In the genomic region with DNA sequence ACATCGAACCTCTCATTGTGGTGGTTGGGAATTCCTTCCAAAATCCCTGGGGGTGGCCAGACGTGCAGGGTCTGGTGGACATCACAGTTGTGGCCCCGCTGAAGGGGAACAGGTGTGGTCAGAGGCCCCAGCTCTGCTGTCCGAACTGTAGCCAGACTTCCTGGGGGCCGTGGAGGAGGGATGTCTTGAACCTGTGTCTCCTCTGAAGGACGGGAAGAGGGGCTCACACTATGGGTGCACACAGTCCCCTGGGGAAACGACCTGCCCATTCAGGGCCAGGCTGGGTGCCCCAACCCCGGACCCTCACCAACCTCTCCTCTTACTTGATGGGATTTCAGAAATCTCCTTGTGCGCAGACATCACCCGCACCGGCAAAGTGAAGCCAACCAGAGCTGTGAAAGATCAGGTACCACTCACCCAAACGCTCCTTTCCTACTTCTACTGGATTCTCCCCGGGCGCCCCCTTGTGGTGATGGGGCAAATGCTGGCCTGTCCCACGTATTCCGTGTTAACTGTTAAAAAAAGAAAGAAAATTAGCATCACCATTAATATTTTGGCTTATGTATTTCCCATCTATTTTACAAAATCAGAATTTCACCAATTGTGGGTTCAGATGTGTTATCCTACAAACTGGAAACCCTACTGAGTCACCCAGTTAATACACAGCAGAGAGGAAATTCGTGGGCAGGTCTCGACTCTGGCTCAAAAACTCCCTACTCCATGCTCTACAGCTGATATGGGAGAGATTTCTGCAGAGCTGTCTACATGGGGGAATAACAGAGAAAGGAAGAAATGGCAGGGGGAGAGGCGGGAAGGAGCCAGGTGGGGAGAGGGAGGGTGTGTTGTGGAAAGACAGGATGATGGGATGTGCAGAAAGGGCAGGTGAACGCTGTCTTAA, we compare ENCODE assay signal across 8 cellular contexts. TPM values are rescaled to one million over a fixed set of nuclear protein-coding genes. Genes with fewer than 3 reads are reported as not detected.
DNase-seq lines count a peak whose midpoint lies in the region; ATAC-seq, FAIRE-seq and TF ChIP-seq lines count a peak whose summit lies in the region.

No MANE protein-coding gene starts in this region.

- no peak overlapping the region for H4K8ac ChIP-seq in mesenchymal stem cell (ENCODE audit: low read length)

- CTCF ChIA-PET in A549 (lab: Yijun Ruan, JAX): interaction anchor here (0.6 to 8.0 kb wide), 48 partner anchors 9 to 279 kb away, joined by 3 to 52 read pairs (median 4); partner anchors contain the start of genes PADI2 and PADI3

- no peak overlapping the region for H3K4me2 ChIP-seq in A549
- no peak overlapping the region for H3K4me2 ChIP-seq in mesenchymal stem cell (ENCODE audit: low read length, poor library complexity, severe bottlenecking)

- peak; percentile 76 for TF ChIP-seq CTCF in A549 (IDR thresholded peaks at IDR 0.05)

- peak overlapping the region; percentile 23 to 79; a peak in 5 of 6 replicates for H3K27ac ChIP-seq in A549
- H3K27ac ChIP-seq in mesenchymal stem cell (ENCODE audit: low read length, poor library complexity, severe bottlenecking): no peak overlapping the region

- H3K27me3 ChIP-seq in mesenchymal stem cell (ENCODE audit: control insufficient read depth in 1 of 2, insufficient read depth in 1 of 2, low read length in 2 of 2): peaks cover 1 to 66% of the 10 kb centered on the region in 2 experiments

- FAIRE-seq in A549 (lab: Jason Lieb, UNC) (no peak), GM12892 (lab: Jason Lieb, UNC) (peak; percentile 90)

- no peak overlapping the region for H3K18ac ChIP-seq in mesenchymal stem cell (ENCODE audit: low read depth in 1 of 2, low read length in 2 of 2)

- TF ChIP-seq RAD21 in A549 (conservative IDR thresholded peaks at IDR 0.05 in 1 of 2, IDR thresholded peaks at IDR 0.05 in 1 of 2): peak; percentile 78 to 82

- H3K9me3 ChIP-seq in A549 (no peaks in the 10 kb centered on the region), mesenchymal stem cell (ENCODE audit: control insufficient read depth, low read length) (peaks cover 4% of the 10 kb centered on the region)

- 26% methylated on average over 17 of the region's 20 CpGs for WGBS in A549 (ENCODE audit: missing lambda C conversion rate)
- 37% methylated on average over 13 of the region's 20 CpGs for WGBS in mesenchymal stem cell

- ATAC-seq in A549: peak; percentile 95 to 97
- no peak for ATAC-seq in GM21786 (IDR thresholded peaks at IDR 0.05; ENCODE audit: unreplicated experiment)

- no peaks in the 10 kb centered on the region for H3K36me3 ChIP-seq in mesenchymal stem cell (ENCODE audit: control insufficient read depth in 1 of 2, insufficient read depth in 2 of 2, low read depth in 1 of 2, low read length in 2 of 2)

- H3K4me3 ChIP-seq in A549 (no peak overlapping the region), mesenchymal stem cell (ENCODE audit: insufficient read depth in 1 of 2, low read depth in 1 of 2, low read length in 2 of 2) (no peak overlapping the region)

- POLR2A ChIA-PET in A549 (lab: Yijun Ruan, JAX): no interaction called here

- TF ChIP-seq EP300 in A549 (IDR thresholded peaks at IDR 0.05): no peak

- H3K14ac ChIP-seq in mesenchymal stem cell (ENCODE audit: low read length in 2 of 2): no peak overlapping the region

- H4K91ac ChIP-seq in mesenchymal stem cell (ENCODE audit: low read length): no peak overlapping the region

- H3K23ac ChIP-seq in mesenchymal stem cell (ENCODE audit: low read length in 2 of 2): no peak overlapping the region

- TF ChIP-seq POLR2A in A549 (IDR thresholded peaks at IDR 0.05; ENCODE audit: low read length) (no peak), GM12892 (IDR thresholded peaks at IDR 0.05; ENCODE audit: low read depth, low read length) (no peak)

- H3K79me1 ChIP-seq in mesenchymal stem cell (replicated peaks; ENCODE audit: low read length, poor library complexity, severe bottlenecking): no peaks in the 10 kb centered on the region

- H2BK120ac ChIP-seq in mesenchymal stem cell (ENCODE audit: low read depth, low read length): no peak overlapping the region

- no peak overlapping the region for H2AFZ ChIP-seq in mesenchymal stem cell (ENCODE audit: low read depth, low read length)

- H2AK5ac ChIP-seq in mesenchymal stem cell (ENCODE audit: low read length, severe bottlenecking): peak overlapping the region; percentile 77

- no peak overlapping the region for H2BK15ac ChIP-seq in mesenchymal stem cell (ENCODE audit: low read depth, poor library complexity, severe bottlenecking)

- H3K9ac ChIP-seq in mesenchymal stem cell (ENCODE audit: low read length): no peak overlapping the region

- no peaks in the 10 kb centered on the region for H3K4me1 ChIP-seq in A549
- peaks cover 3% of the 10 kb centered on the region for H3K4me1 ChIP-seq in mesenchymal stem cell (ENCODE audit: control insufficient read depth, insufficient read depth, low read depth, low read length)

- peak; percentile 40 to 56 for DNase-seq in A549 (ENCODE audit: low read depth in 1 of 2, low spot score in 1 of 2)
- no peak for DNase-seq in GM12892 (ENCODE audit: insufficient read length)
- DNase-seq in NCI-H2227 (lab: John Stamatoyannopoulos, UW; ENCODE audit: unreplicated experiment): peak; percentile 77
- DNase-seq in activated CD4-positive, alpha-beta T cell treated with anti-CD3 and anti-CD28 coated beads, Interleukin-2, amount 50 U/mL, for 24 hours (ENCODE audit: low read depth in 1 of 2, low spot score in 1 of 2): peak; percentile 32 to 48
- peak; percentile 83 for DNase-seq in ecto neural progenitor cell (ENCODE audit: low spot score)
- peak; percentile 60 for DNase-seq in mesenchymal stem cell
- DNase-seq in stimulated activated CD8-positive, alpha-beta memory T cell treated with anti-CD3 and anti-CD28 coated beads, Interleukin-15, amount 100 ng/mL, for 48 hours (ENCODE audit: low read depth in 2 of 2): peak; percentile 32 to 44

- no peak overlapping the region for H2BK5ac ChIP-seq in mesenchymal stem cell (ENCODE audit: low read depth, low read length, poor library complexity, severe bottlenecking)

- H2BK12ac ChIP-seq in mesenchymal stem cell (ENCODE audit: low read length in 2 of 2): no peak overlapping the region

- H3K4ac ChIP-seq in mesenchymal stem cell (ENCODE audit: low read depth in 1 of 2, low read length in 2 of 2): no peak overlapping the region

TF ChIP-seq in A549, 52 proteins besides CTCF, POLR2A, EP300 and RAD21:
- peak; percentile 93 for TF ChIP-seq SMC3 (IDR thresholded peaks at IDR 0.05)
- no peak for TF ChIP-seq HDAC2 (IDR thresholded peaks at IDR 0.05)

RNA-seq across cellular contexts. Expression of gene PADI4, which starts 28.1 kb away (rescaled TPM):
- not detected in 2 replicates for polyA plus RNA-seq in A549 (2011; rRNA removed)
- not detected in 2 replicates for polyA plus RNA-seq in A549 (2012; cell fraction: cytosol; rRNA removed)
- not detected in 2 replicates for polyA plus RNA-seq in A549 (2012; cell fraction: nucleus; rRNA removed)
- not detected in 3 replicates for polyA plus RNA-seq in A549 (2017; fragmentation: RNase III; extraction: RNeasy Plus Mini Kit Qiagen cat#74134 plus additional on column Dnase treatment)
- not detected in 2 replicates for polyA minus RNA-seq in A549 (2011; rRNA and poly(A)+ RNA removed)
- polyA plus RNA-seq in GM12892 (2012; ENCODE audit: missing spikeins): 0.15 TPM
- not detected for polyA plus RNA-seq in mesenchymal stem cell (2013, experiment 1 of 2)
- not detected for polyA plus RNA-seq in mesenchymal stem cell (2013, experiment 2 of 2)

RNA-seq across cellular contexts. Expression of gene PADI6, which starts 35.9 kb away (rescaled TPM):
- polyA plus RNA-seq in A549 (2011; rRNA removed) (not detected in 2 replicates), A549 (2017; fragmentation: RNase III; extraction: RNeasy Plus Mini Kit Qiagen cat#74134 plus additional on column Dnase treatment) (not detected in 3 replicates)
- polyA plus RNA-seq in A549 (2012; cell fraction: cytosol; rRNA removed): not detected in 2 replicates
- polyA plus RNA-seq in A549 (2012; cell fraction: nucleus; rRNA removed): not detected in 2 replicates
- not detected in 2 replicates for polyA minus RNA-seq in A549 (2011; rRNA and poly(A)+ RNA removed)
- polyA plus RNA-seq in GM12892 (2012; ENCODE audit: missing spikeins): not detected
- polyA plus RNA-seq in mesenchymal stem cell (2013, experiment 1 of 2): not detected
- polyA plus RNA-seq in mesenchymal stem cell (2013, experiment 2 of 2): not detected
